13 cellular contexts compared by ENCODE assay signal in the genomic region with DNA sequence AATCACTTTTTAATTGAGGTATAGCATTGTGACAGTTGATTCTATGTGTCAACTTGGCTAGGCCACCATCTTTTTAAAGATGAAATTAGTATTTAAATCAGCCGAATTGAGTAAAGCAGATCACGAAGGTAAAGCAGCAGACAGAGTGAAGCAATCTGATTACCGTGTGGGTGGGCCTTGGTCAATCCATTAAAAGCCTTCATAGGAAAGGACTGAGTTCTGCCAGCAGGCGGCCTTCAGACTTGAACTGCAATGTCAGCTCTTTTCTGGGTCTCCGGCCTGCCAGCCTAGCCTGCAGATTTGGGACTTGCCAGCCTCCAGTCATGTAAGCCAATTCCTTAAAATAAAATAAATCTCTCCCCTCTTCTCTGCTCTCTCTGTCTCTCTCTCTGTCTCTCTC. TPM values are rescaled to one million over a fixed set of nuclear protein-coding genes. Genes with fewer than 3 reads are reported as not detected.
DNase-seq lines count a peak whose midpoint lies in the region; ATAC-seq, FAIRE-seq and TF ChIP-seq lines count a peak whose summit lies in the region.
"Had no signal": no experiment of that assay in that cellular context is flagged by ENCODE, and none has a peak within 500 bp of the region (broad histone marks: within the 10 kb centered on the region; RNA-seq: fewer than 3 reads in every experiment).

No MANE protein-coding gene starts in this region.

- peak overlapping the region; percentile 36; the same call in 2 of the 3 replicates for H3K4me2 ChIP-seq in A549

- TF ChIP-seq EP300 in A549 (IDR thresholded peaks at IDR 0.05) = no peak

- H3K9me3 ChIP-seq in A549 (peaks cover 5% of the 10 kb centered on the region; the same call in 2 of the 3 replicates), adipocyte (ENCODE audit: control insufficient read depth, low read length) (peaks cover 2% of the 10 kb centered on the region)
- H3K9me3 ChIP-seq: pancreas had no signal

- no peak overlapping the region for H3K9ac ChIP-seq in adipocyte (ENCODE audit: low read length)

- TF ChIP-seq POLR2A in A549 (IDR thresholded peaks at IDR 0.05; ENCODE audit: low read length) = no peak

- no peak for DNase-seq in A549 (ENCODE audit: low read depth in 1 of 2, low spot score in 1 of 2)
- DNase-seq in H7 = peak; percentile 54
- DNase-seq in adipocyte (ENCODE audit: low read depth) = peak; percentile 48
- peak; percentile 54 for DNase-seq in left kidney (ENCODE audit: low read depth, low spot score)
- no peak for DNase-seq in SHP77 treated with DMSO at 0.1 percent for 48 hours (lab: John Stamatoyannopoulos, UW)
- no peak for DNase-seq in NCI-H2081 (lab: John Stamatoyannopoulos, UW)
- DNase-seq in UCSD-AML1 (lab: John Stamatoyannopoulos, UW; ENCODE audit: unreplicated experiment) = no peak
- DNase-seq: activated T-cell treated with anti-CD3 and anti-CD28 coated beads, Interleukin-2, amount 50 U/mL, for 4 hours; CD4-positive, CD25-positive, alpha-beta regulatory T cell; NCI-H1930; pancreas had no signal

- no peak for FAIRE-seq in A549 (lab: Jason Lieb, UNC)
- FAIRE-seq: GM18507, pancreas had no signal

- H3K4me1 ChIP-seq in A549 = peaks cover 41% of the 10 kb centered on the region
- H3K4me1 ChIP-seq in adipocyte (ENCODE audit: control insufficient read depth, insufficient read depth, low read length) = peaks cover 8% of the 10 kb centered on the region
- H3K4me1 ChIP-seq: pancreas had no signal

- no peaks in the 10 kb centered on the region for H3K27me3 ChIP-seq in H7 (ENCODE audit: control insufficient read depth, insufficient read depth, low read length)
- H3K27me3 ChIP-seq in adipocyte (replicated peaks; ENCODE audit: control insufficient read depth, insufficient read depth, low read length) = no peaks in the 10 kb centered on the region
- H3K27me3 ChIP-seq: pancreas had no signal

- H3K27ac ChIP-seq in A549 = peak overlapping the region; percentile 55 to 87
- H3K27ac ChIP-seq: pancreas had no signal

- peak in 1 of 2 experiments; percentile 68; a peak in 3 of 6 replicates for ATAC-seq in A549
- no peak for ATAC-seq in GM18873 (IDR thresholded peaks at IDR 0.05; ENCODE audit: low FRiP score, unreplicated experiment)
- ATAC-seq: activated T-cell treated with anti-CD3 and anti-CD28 coated beads, Interleukin-2, amount 50 U/mL, for 4 hours had no signal

- H3K36me3 ChIP-seq in H7 (replicated peaks; ENCODE audit: control insufficient read depth, insufficient read depth, low read length) (no peaks in the 10 kb centered on the region), adipocyte (ENCODE audit: control insufficient read depth, insufficient read depth, low read length, severe bottlenecking) (no peaks in the 10 kb centered on the region)
- H3K36me3 ChIP-seq: pancreas had no signal

- H3K4me3 ChIP-seq in A549 = no peak overlapping the region
- H3K4me3 ChIP-seq in H7 (ENCODE audit: insufficient read depth, low read depth, low read length) = no peak overlapping the region
- no peak overlapping the region for H3K4me3 ChIP-seq in adipocyte (ENCODE audit: low read length)
- H3K4me3 ChIP-seq: pancreas had no signal

- no peak for TF ChIP-seq CTCF in A549 (IDR thresholded peaks at IDR 0.05)

- POLR2A ChIA-PET in A549 (lab: Yijun Ruan, JAX) = no interaction called here

- no peak for TF ChIP-seq RAD21 in A549 (conservative IDR thresholded peaks at IDR 0.05 in 1 of 2, IDR thresholded peaks at IDR 0.05 in 1 of 2)

- CTCF ChIA-PET in A549 (lab: Yijun Ruan, JAX) = interaction anchor here (0.7 to 19.7 kb wide), 7 partner anchors 9 to 103 kb away, joined by 3 to 350 read pairs (median 4); no protein-coding TSS in a partner anchor

- 86% methylated on average over 5 of the region's 5 CpGs for WGBS in A549 (ENCODE audit: missing lambda C conversion rate)

TF ChIP-seq in A549, 52 proteins besides CTCF, POLR2A, EP300 and RAD21:
- peak; percentile 96 for TF ChIP-seq MAFK (IDR thresholded peaks at IDR 0.05; ENCODE audit: partially characterized antibody)
- no peak for TF ChIP-seq MAZ (IDR thresholded peaks at IDR 0.05; ENCODE audit: borderline replicate concordance, low read depth, low read length)
- no peak for TF ChIP-seq CBX8 (IDR thresholded peaks at IDR 0.05)

RNA-seq across cellular contexts. Expression of a gene that starts 22.4 kb away (rescaled TPM):
- polyA plus RNA-seq in A549 (2011; rRNA removed) (173 TPM in 2 replicates), A549 (2017; fragmentation: RNase III; extraction: RNeasy Plus Mini Kit Qiagen cat#74134 plus additional on column Dnase treatment) (348 to 469 TPM (median 441 TPM) in 3 replicates)
- polyA plus RNA-seq in A549 (2012; cell fraction: cytosol; rRNA removed) = 164 and 192 TPM in 2 replicates
- polyA plus RNA-seq in A549 (2012; cell fraction: nucleus; rRNA removed) = 241 and 325 TPM in 2 replicates
- 181 and 216 TPM in 2 replicates for polyA minus RNA-seq in A549 (2011; rRNA and poly(A)+ RNA removed)
- 0.83 and 1.1 TPM in 2 replicates for total RNA-seq in H7 (2014; rRNA removed; shearing (Covaris generic))
- total RNA-seq: CD4-positive, CD25-positive, alpha-beta regulatory T cell had no signal

Comparison
In these comparisons a context has a peak if more than half of its experiments do, and no peak if none do; other contexts are left out.
1. DNase-seq: peak in H7 (single experiment), adipocyte (single experiment) and left kidney (single experiment); none in A549 (0 of 2), SHP77 treated with DMSO at 0.1 percent for 48 hours (single experiment), NCI-H2081 (0 of 2) and UCSD-AML1 (single experiment).